ENCODE assay signal across 20 cellular contexts in the genomic region with DNA sequence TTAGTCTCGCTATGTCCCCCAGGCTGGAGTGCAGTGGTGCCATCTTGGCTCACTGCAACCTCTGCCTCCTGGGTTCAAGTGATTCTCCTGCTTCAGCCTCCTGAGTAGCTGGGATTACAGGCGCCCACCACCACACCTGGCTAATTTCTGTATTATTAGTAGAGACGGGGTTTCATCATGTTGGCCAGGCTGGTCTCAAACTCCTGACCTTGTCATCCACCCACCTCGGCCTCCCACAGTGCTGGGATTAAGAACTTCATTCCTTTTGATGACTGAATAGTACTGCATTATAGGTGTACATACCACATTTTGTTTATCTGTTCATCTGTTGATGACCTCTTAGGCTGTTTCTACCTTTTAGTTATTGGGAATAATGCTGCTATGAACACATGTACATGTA. TPM values are rescaled to one million over a fixed set of nuclear protein-coding genes. Genes with fewer than 3 reads are reported as not detected.
"Had no signal": no experiment of that assay in that cellular context is flagged by ENCODE, and none has a peak within 500 bp of the region (broad histone marks: within the 10 kb centered on the region; RNA-seq: fewer than 3 reads in every experiment).

No MANE protein-coding gene starts in this region.

RNA-seq across cellular contexts. Expression of a gene that starts 20.7 kb away (rescaled TPM):
- total RNA-seq: activated naive CD4-positive, alpha-beta T cell treated with anti-CD3 and anti-CD28 coated beads for 36 hours; activated naive CD4-positive, alpha-beta T cell treated with anti-CD3 and anti-CD28 coated beads, Interleukin-2, amount 50 U/mL, for 72 hours; activated naive CD8-positive, alpha-beta T cell treated with anti-CD3 and anti-CD28 coated beads, Interleukin-2, amount 10 ng/mL, durations not matched to agents 7 days and 5 days; activated T-cell treated with anti-CD3 and anti-CD28 coated beads, Interleukin-2, amount 50 U/mL, for 4 hours; activated T-cell treated with anti-CD3 and anti-CD28 coated beads, Interleukin-2, amount 50 U/mL, for 72 hours; activated T-helper 1 cell treated with anti-CD3 and anti-CD28 coated beads, Interleukin-12 subunit alpha, Interleukin-12 subunit beta, Interleukin-2, Interleukin-4 antibody, amounts not matched to agents 30 ng/mL and 10 ng/mL and 1 ng/mL, durations not matched to agents 14 hours and 24 hours and 36 hours; activated T-helper 2 cell treated with anti-CD3 and anti-CD28 coated beads, Interferon-gamma antibody, Interleukin-2, Interleukin-4, amounts not matched to agents 10 μg/mL and 5 μg/mL and 100 μg/mL, durations not matched to agents 14 hours and 24 hours and 36 hours; adrenal gland; aorta; ascending aorta; astrocyte; body of pancreas; breast epithelium; bronchial epithelial cell; cardiac muscle cell; cardiac septum; cerebellum; chondrocyte had no signal
- polyA plus RNA-seq: adipose tissue, aorta had no signal

RNA-seq across cellular contexts. Expression of a gene that starts 41.5 kb away (rescaled TPM):
- total RNA-seq: activated T-helper 17 cell treated with anti-CD3 and anti-CD28 coated beads, Interleukin-2, amount 50 U/mL, for 72 hours had no signal
